ENCODE assay signal across 8 cellular contexts in the genomic region with DNA sequence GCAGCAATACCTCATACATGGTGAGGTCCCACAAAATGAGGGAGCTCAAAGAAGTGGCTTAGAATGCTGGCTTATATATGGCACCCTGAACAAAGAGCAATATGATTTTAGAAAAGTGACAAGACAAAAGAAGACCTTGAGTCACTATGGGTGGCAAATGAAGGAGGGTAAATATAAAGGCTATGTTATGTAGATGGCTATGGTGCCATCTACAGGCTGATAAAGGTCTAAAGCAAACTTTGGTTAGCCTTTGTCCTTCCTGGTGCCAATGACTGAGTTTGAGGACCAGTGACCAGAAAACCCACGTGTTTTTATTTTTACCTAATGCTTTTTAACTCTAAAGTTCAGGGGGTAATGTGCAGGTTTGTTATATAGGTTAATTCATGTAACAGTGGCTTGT.
A peak's percentile ranks its signal among the peaks of the same experiment; 100 is the strongest.
DNase-seq lines count a peak whose midpoint lies in the region; ATAC-seq and TF ChIP-seq lines count a peak whose summit lies in the region.

No MANE protein-coding gene starts in this region.

- H3K27me3 Mint-ChIP-seq in activated CD4-positive, alpha-beta T cell treated with anti-CD3 and anti-CD28 coated beads for 36 hours, result peaks cover 2% of the 10 kb centered on the region

- H3K9me3 ChIP-seq in AG04450 (ENCODE audit: control insufficient read depth, insufficient read depth, low read length), result no peaks in the 10 kb centered on the region
- H3K9me3 ChIP-seq in parathyroid adenoma (ENCODE audit: control insufficient read depth, low read length), result no peaks in the 10 kb centered on the region
- no peaks in the 10 kb centered on the region for H3K9me3 ChIP-seq in gastrocnemius medialis

- H3K4me3 Mint-ChIP-seq in activated CD4-positive, alpha-beta T cell treated with anti-CD3 and anti-CD28 coated beads for 36 hours, result no peak overlapping the region

- ATAC-seq in gastrocnemius medialis (no peak), HG02884 (IDR thresholded peaks at IDR 0.05; ENCODE audit: unreplicated experiment) (no peak)
- no peak for ATAC-seq in activated CD4-positive, alpha-beta T cell treated with anti-CD3 and anti-CD28 coated beads for 36 hours

- no peak overlapping the region for H3K9ac ChIP-seq in parathyroid adenoma

- peak; percentile 44 for TF ChIP-seq CTCF in AG04450 (IDR thresholded peaks at IDR 0.05; ENCODE audit: low read depth, low read length)
- peak; percentile 60 for TF ChIP-seq CTCF in GM12873 (IDR thresholded peaks at IDR 0.05; ENCODE audit: insufficient read depth, low read depth, low read length, missing control alignments)
- TF ChIP-seq CTCF in parathyroid adenoma (IDR thresholded peaks at IDR 0.05), result peak; percentile 20
- peak in 1 of 5 experiments; percentile 14 for TF ChIP-seq CTCF in gastrocnemius medialis (IDR thresholded peaks at IDR 0.05 in 4 of 5, conservative IDR thresholded peaks at IDR 0.05 in 1 of 5)

- in situ Hi-C loops in T47D (cut with HindIII; ENCODE audit: low pct_unique_long_range_greater_than_20kb, low sequenced_read_pairs) (no loop called here), gastrocnemius medialis (cut with MboI; ENCODE audit: low sequenced_read_pairs in 4 of 4) (no loop called here)

- TF ChIP-seq POLR2A in gastrocnemius medialis (IDR thresholded peaks at IDR 0.05), result no peak

- H3K27ac Mint-ChIP-seq in activated CD4-positive, alpha-beta T cell treated with anti-CD3 and anti-CD28 coated beads for 36 hours, result no peak overlapping the region

- no peaks in the 10 kb centered on the region for H3K79me2 ChIP-seq in parathyroid adenoma

- intact Hi-C loops in gastrocnemius medialis (cut with DNase I; ENCODE audit: low total_unique reads), result no loop called here
- intact Hi-C loops in activated CD4-positive, alpha-beta T cell treated with anti-CD3 and anti-CD28 coated beads for 36 hours (cut with DNase I, micrococcal nuclease), result loop anchor here (1.0 kb wide), 1 partner anchor 69 kb away; no protein-coding TSS in a partner anchor

- H3K36me3 Mint-ChIP-seq in activated CD4-positive, alpha-beta T cell treated with anti-CD3 and anti-CD28 coated beads for 36 hours (ENCODE audit: low read depth), result no peaks in the 10 kb centered on the region

- POLR2A ChIA-PET in AG04450 (lab: Yijun Ruan, JAX), result no interaction called here
- POLR2A ChIA-PET in activated CD4-positive, alpha-beta T cell treated with anti-CD3 and anti-CD28 coated beads for 36 hours (lab: Charles Lee), result no interaction called here

- CTCF ChIA-PET in AG04450 (lab: Charles Lee), result interaction anchor here (0.5 to 2.3 kb wide), 8 partner anchors 49 to 1362 kb away, joined by 3 to 13 read pairs (median 4); no protein-coding TSS in a partner anchor
- CTCF ChIA-PET in activated CD4-positive, alpha-beta T cell treated with anti-CD3 and anti-CD28 coated beads for 36 hours (lab: Charles Lee), result interaction anchor here (0.7 to 3.6 kb wide), 7 partner anchors 11 to 264 kb away, joined by 3 to 20 read pairs (median 3); no protein-coding TSS in a partner anchor

- H3K4me3 ChIP-seq in AG04450 (ENCODE audit: low read depth, low read length) (no peak overlapping the region), parathyroid adenoma (ENCODE audit: low read depth, low read length) (no peak overlapping the region), gastrocnemius medialis (no peak overlapping the region)

- H3K4me1 ChIP-seq in parathyroid adenoma (no peaks in the 10 kb centered on the region), gastrocnemius medialis (no peaks in the 10 kb centered on the region)

- H3K27ac ChIP-seq in AG04450 (ENCODE audit: low read depth, low read length), result no peak overlapping the region
- no peak overlapping the region for H3K27ac ChIP-seq in parathyroid adenoma
- no peak overlapping the region for H3K27ac ChIP-seq in gastrocnemius medialis

- H3K36me3 ChIP-seq in parathyroid adenoma (ENCODE audit: control insufficient read depth, insufficient read depth, low read length) (no peaks in the 10 kb centered on the region), gastrocnemius medialis (no peaks in the 10 kb centered on the region)

- H3K4me1 Mint-ChIP-seq in activated CD4-positive, alpha-beta T cell treated with anti-CD3 and anti-CD28 coated beads for 36 hours, result no peaks in the 10 kb centered on the region

- H2AFZ ChIP-seq in parathyroid adenoma, result no peak overlapping the region

- no peak overlapping the region for H3K4me2 ChIP-seq in parathyroid adenoma (ENCODE audit: low read length)

- no peaks in the 10 kb centered on the region for H3K9me3 Mint-ChIP-seq in activated CD4-positive, alpha-beta T cell treated with anti-CD3 and anti-CD28 coated beads for 36 hours (ENCODE audit: low read depth)

- peak; percentile 1 for DNase-seq in AG04450 (ENCODE audit: low read depth, low spot score)
- DNase-seq in NCI-H2029 (lab: John Stamatoyannopoulos, UW), result peak; percentile 67
- peak; percentile 42 to 62 for DNase-seq in T47D (ENCODE audit: low read depth in 1 of 2, low spot score in 1 of 2)
- no peak for DNase-seq in gastrocnemius medialis
- no peak for DNase-seq in activated CD4-positive, alpha-beta T cell treated with anti-CD3 and anti-CD28 coated beads for 36 hours

- no peaks in the 10 kb centered on the region for H3K27me3 ChIP-seq in AG04450 (ENCODE audit: control insufficient read depth, insufficient read depth, low read length)
- H3K27me3 ChIP-seq in parathyroid adenoma (ENCODE audit: control insufficient read depth, insufficient read depth, low read length), result no peaks in the 10 kb centered on the region
- no peaks in the 10 kb centered on the region for H3K27me3 ChIP-seq in gastrocnemius medialis

Comparison
In these comparisons a context has a peak if more than half of its experiments do, and no peak if none do; other contexts are left out.
1. DNase-seq: peak in AG04450 (single experiment), NCI-H2029 (single experiment) and T47D (2 of 2); none in gastrocnemius medialis (0 of 2) and activated CD4-positive, alpha-beta T cell treated with anti-CD3 and anti-CD28 coated beads for 36 hours (single experiment).